ENCODE assay signal across 13 cellular contexts in genomic region chr4:102663073-102663472, GRCh38.
A peak's percentile ranks its signal among the peaks of the same experiment; 100 is the strongest.
DNase-seq lines count a peak whose midpoint lies in the region; ATAC-seq and TF ChIP-seq lines count a peak whose summit lies in the region.
"Had no signal": no experiment of that assay in that cellular context is flagged by ENCODE, and none has a peak within 500 bp of the region (broad histone marks: within the 10 kb centered on the region; RNA-seq: fewer than 3 reads in every experiment).

No MANE protein-coding gene starts in this region.

- H3K36me3 ChIP-seq in DND-41 (ENCODE audit: insufficient read depth, low read length): no peaks in the 10 kb centered on the region
- H3K36me3 ChIP-seq in kidney epithelial cell (ENCODE audit: control insufficient read depth, insufficient read depth, low read length): no peaks in the 10 kb centered on the region

- DNase-seq in DND-41: peak; percentile 7
- DNase-seq in M059J (ENCODE audit: low read depth): peak; percentile 78
- peak; percentile 77 for DNase-seq in amniotic epithelial cell (ENCODE audit: low read depth)
- DNase-seq in kidney epithelial cell (ENCODE audit: low read depth): peak; percentile 28
- no peak for DNase-seq in activated T-cell treated with anti-CD3 and anti-CD28 coated beads for 4 hours
- no peak for DNase-seq in activated effector memory CD4-positive, alpha-beta T cell treated with Interleukin-2 at 50 U/mL for 16 hours
- no peak for DNase-seq in stimulated activated naive CD4-positive, alpha-beta T cell (lab: John Stamatoyannopoulos, UW)
- no peak for DNase-seq in SKM-1 treated with dmso at 0.1 percent for 144 hours (lab: John Stamatoyannopoulos, UW; ENCODE audit: unreplicated experiment)
- DNase-seq: activated CD4-positive, CD25-positive, alpha-beta regulatory T cell treated with anti-CD3 and anti-CD28 coated beads, Interleukin-2, amount 50 U/mL, for 72 hours; naive B cell; NCI-H69; stimulated activated CD4-positive, alpha-beta T cell treated with anti-CD3 and anti-CD28 coated beads, Interleukin-4, amount 100 ng/mL, for 4 hours had no signal

- H3K9ac ChIP-seq in DND-41 (ENCODE audit: low read depth, low read length): no peak overlapping the region
- H3K9ac ChIP-seq: BLaER1 treated with 17β-estradiol and CSF1 and Interleukin-3, amounts not matched to agents 10 nM and 100 nM had no signal

- no peaks in the 10 kb centered on the region for H3K9me3 ChIP-seq in DND-41 (ENCODE audit: insufficient read depth, low read length, severe bottlenecking)

- H3K27ac ChIP-seq in DND-41 (ENCODE audit: low read length): no peak overlapping the region
- H3K27ac ChIP-seq: BLaER1 treated with 17β-estradiol and CSF1 and Interleukin-3, amounts not matched to agents 10 nM and 100 nM had no signal

- H2AFZ ChIP-seq in DND-41 (ENCODE audit: low read depth, low read length): no peak overlapping the region

- H3K79me2 ChIP-seq in DND-41 (ENCODE audit: insufficient read depth, low read length): no peaks in the 10 kb centered on the region

- H3K27me3 ChIP-seq in DND-41 (ENCODE audit: insufficient read depth, low read length, poor library complexity) (no peaks in the 10 kb centered on the region), kidney epithelial cell (ENCODE audit: control insufficient read depth, insufficient read depth, low read length) (no peaks in the 10 kb centered on the region)
- H3K27me3 ChIP-seq: BLaER1 treated with 17β-estradiol and CSF1 and Interleukin-3, amounts not matched to agents 10 nM and 100 nM had no signal

- no peaks in the 10 kb centered on the region for H4K20me1 ChIP-seq in DND-41 (ENCODE audit: insufficient read depth, low read length)

- peak; percentile 72; the same call in 2 of the 3 replicates for ATAC-seq in DND-41 (ENCODE audit: insufficient read depth, low read depth)

- H3K4me3 ChIP-seq in DND-41 (ENCODE audit: low read depth in 1 of 2, low read length in 2 of 2): no peak overlapping the region
- no peak overlapping the region for H3K4me3 ChIP-seq in kidney epithelial cell (ENCODE audit: low read depth, low read length)
- H3K4me3 ChIP-seq: BLaER1 treated with 17β-estradiol and CSF1 and Interleukin-3, amounts not matched to agents 10 nM and 100 nM had no signal

- H3K4me1 ChIP-seq in DND-41 (ENCODE audit: insufficient read depth, low read length): peaks cover 6% of the 10 kb centered on the region

- TF ChIP-seq CTCF in DND-41 (IDR thresholded peaks at IDR 0.05; ENCODE audit: borderline replicate concordance, extremely low read depth, low read length, poor library complexity, severe bottlenecking) (no peak), kidney epithelial cell (IDR thresholded peaks at IDR 0.05; ENCODE audit: insufficient read depth, low read length, poor library complexity, severe bottlenecking) (no peak)

- no peak overlapping the region for H3K4me2 ChIP-seq in DND-41 (ENCODE audit: insufficient read depth, low read length)
- H3K4me2 ChIP-seq: BLaER1 treated with 17β-estradiol and CSF1 and Interleukin-3, amounts not matched to agents 10 nM and 100 nM had no signal

Comparison
In these comparisons a context has a peak if more than half of its experiments do, and no peak if none do; other contexts are left out.
1. DNase-seq: peak in DND-41 (single experiment), M059J (single experiment), amniotic epithelial cell (single experiment) and kidney epithelial cell (single experiment); none in activated T-cell treated with anti-CD3 and anti-CD28 coated beads for 4 hours (single experiment), activated effector memory CD4-positive, alpha-beta T cell treated with Interleukin-2 at 50 U/mL for 16 hours (single experiment), stimulated activated naive CD4-positive, alpha-beta T cell (0 of 6) and SKM-1 treated with dmso at 0.1 percent for 144 hours (single experiment).